In genomic region chrX:151359931-151360871, GRCh38 we compare ENCODE assay signal across 7 cellular contexts. TPM values are rescaled to one million over a fixed set of nuclear protein-coding genes. Genes with fewer than 3 reads are reported as not detected.
DNase-seq lines count a peak whose midpoint lies in the region; ATAC-seq and TF ChIP-seq lines count a peak whose summit lies in the region.

No MANE protein-coding gene starts in this region.

- peaks cover 3% of the 10 kb centered on the region for H3K4me1 Mint-ChIP-seq in activated T-cell treated with anti-CD3 and anti-CD28 coated beads, Interleukin-2, amount 50 U/mL, for 4 hours (ENCODE audit: low read depth)

- TF ChIP-seq CTCF in GM12874 (IDR thresholded peaks at IDR 0.05; ENCODE audit: insufficient read depth, low read depth, low read length): peak; percentile 75
- TF ChIP-seq CTCF in HFF-Myc (IDR thresholded peaks at IDR 0.05; ENCODE audit: low read depth, low read length, missing control alignments): peak; percentile 72
- TF ChIP-seq CTCF in retinal pigment epithelial cell (conservative IDR thresholded peaks at IDR 0.05; ENCODE audit: low read depth, low read length): peak; percentile 74

- H3K4me3 Mint-ChIP-seq in activated T-cell treated with anti-CD3 and anti-CD28 coated beads, Interleukin-2, amount 50 U/mL, for 4 hours: peak overlapping the region; percentile 62

- H3K4me3 ChIP-seq in HFF-Myc (replicated peaks; ENCODE audit: low read depth, low read length) (no peak overlapping the region), retinal pigment epithelial cell (ENCODE audit: low read length) (peak overlapping the region; percentile 16)

- no peaks in the 10 kb centered on the region for H3K36me3 Mint-ChIP-seq in activated T-cell treated with anti-CD3 and anti-CD28 coated beads, Interleukin-2, amount 50 U/mL, for 4 hours (ENCODE audit: insufficient read depth)

- ATAC-seq in activated T-cell treated with anti-CD3 and anti-CD28 coated beads, Interleukin-2, amount 50 U/mL, for 4 hours: peak; percentile 67 to 78

- DNase-seq in HFF-Myc (ENCODE audit: extremely low read depth, low read depth) (no peak), NCI-H748 treated with DMSO at 0.1 percent for 48 hours (lab: John Stamatoyannopoulos, UW) (peak; percentile 26), glomerular visceral epithelial cell (ENCODE audit: extremely low spot score) (peak; percentile 3), retinal pigment epithelial cell (ENCODE audit: low read depth) (no peak), NCI-H1048 (lab: John Stamatoyannopoulos, UW) (no peak)
- DNase-seq in activated T-cell treated with anti-CD3 and anti-CD28 coated beads, Interleukin-2, amount 50 U/mL, for 4 hours: peak; percentile 16

- peaks cover 9% of the 10 kb centered on the region for H3K27me3 Mint-ChIP-seq in activated T-cell treated with anti-CD3 and anti-CD28 coated beads, Interleukin-2, amount 50 U/mL, for 4 hours (ENCODE audit: low read depth)

- no peaks in the 10 kb centered on the region for H3K9me3 Mint-ChIP-seq in activated T-cell treated with anti-CD3 and anti-CD28 coated beads, Interleukin-2, amount 50 U/mL, for 4 hours

RNA-seq across cellular contexts. Expression of gene VMA21, which starts 36.8 kb away (rescaled TPM):
- 100 to 1,000 TPM in 1 of 3 donors, 10 to 100 TPM in 2; 80.4 to 102 (median 81.0) TPM for total RNA-seq in activated T-cell treated with anti-CD3 and anti-CD28 coated beads, Interleukin-2, amount 50 U/mL, for 4 hours

Comparison
In these comparisons a context has a peak if more than half of its experiments do, and no peak if none do; other contexts are left out.
1. DNase-seq: peak in NCI-H748 treated with DMSO at 0.1 percent for 48 hours (single experiment), activated T-cell treated with anti-CD3 and anti-CD28 coated beads, Interleukin-2, amount 50 U/mL, for 4 hours (single experiment) and glomerular visceral epithelial cell (single experiment); none in HFF-Myc (single experiment), retinal pigment epithelial cell (single experiment) and NCI-H1048 (single experiment).
2. Peak in every context shown above with its lines, with median percentiles within 50 percentile points of each other: CTCF ChIP-seq.